ENCODE assay signal across 8 cellular contexts in genomic region chr3:41961750-41962679, GRCh38. TPM values are rescaled to one million over a fixed set of nuclear protein-coding genes. Genes with fewer than 3 reads are reported as not detected.
DNase-seq lines count a peak whose midpoint lies in the region; ATAC-seq and TF ChIP-seq lines count a peak whose summit lies in the region.

Gene ULK4, minus strand, starts transcription at chr3:41962103. Its CDS starts 7,344 bp downstream, at chr3:41954759.

- H3K27ac ChIP-seq in PC-9: peak within 1 kb of the TSS; percentile 18; the same call in 1 of the 2 replicates
- peak within 1 kb of the TSS; percentile 71 to 90 for H3K27ac ChIP-seq in esophagus (ENCODE audit: low read depth in 2 of 2, low read length in 1 of 2)

- H3K36me3 ChIP-seq in PC-9 (ENCODE audit: low read depth) (no peaks in the 10 kb centered on the region), esophagus (ENCODE audit: control insufficient read depth in 2 of 2, insufficient read depth in 2 of 2, low read length in 1 of 2) (no peaks in the 10 kb centered on the region), mucosa of stomach (ENCODE audit: control insufficient read depth, insufficient read depth, low read length) (no peaks in the 10 kb centered on the region)

- H3K36me3 Mint-ChIP-seq in activated T-cell treated with anti-CD3 and anti-CD28 coated beads, Interleukin-2, amount 50 U/mL, for 24 hours (ENCODE audit: low read depth): peaks cover 12% of the 10 kb centered on the region

- H3K27ac Mint-ChIP-seq in activated T-cell treated with anti-CD3 and anti-CD28 coated beads, Interleukin-2, amount 50 U/mL, for 24 hours: peak within 1 kb of the TSS; percentile 97

- no peaks in the 10 kb centered on the region for H4K20me1 ChIP-seq in PC-9 (ENCODE audit: insufficient read depth)

- peak; percentile 97 for ATAC-seq in GM21619 (IDR thresholded peaks at IDR 0.05; ENCODE audit: unreplicated experiment)

- no peaks in the 10 kb centered on the region for H3K27me3 Mint-ChIP-seq in activated T-cell treated with anti-CD3 and anti-CD28 coated beads, Interleukin-2, amount 50 U/mL, for 24 hours

- 0% methylated on average over 57 to 58 of the region's 58 CpGs for WGBS in esophagus, 2 donors

- H3K79me2 ChIP-seq in PC-9 (ENCODE audit: low read depth): no peaks in the 10 kb centered on the region

- peak within 1 kb of the TSS; percentile 82 for H3K4me2 ChIP-seq in PC-9

- H3K4me1 Mint-ChIP-seq in activated T-cell treated with anti-CD3 and anti-CD28 coated beads, Interleukin-2, amount 50 U/mL, for 24 hours (ENCODE audit: low read depth): peaks cover 22% of the 10 kb centered on the region

- H3K27me3 ChIP-seq in PC-9 (ENCODE audit: insufficient read depth, low read depth) (no peaks in the 10 kb centered on the region), esophagus (ENCODE audit: control insufficient read depth in 1 of 2, insufficient read depth in 2 of 2, low read length in 2 of 2) (no peaks in the 10 kb centered on the region), mucosa of stomach (ENCODE audit: control insufficient read depth, insufficient read depth, low read length) (no peaks in the 10 kb centered on the region)

- DNase-seq in DMS153 (lab: John Stamatoyannopoulos, UW) (peak; percentile 90), PC-9 (peak; percentile 97)
- DNase-seq in Jurkat, Clone E6-1 (ENCODE audit: low read depth, low spot score): peak; percentile 98
- peak; percentile 93 for DNase-seq in activated T-cell treated with anti-CD3 and anti-CD28 coated beads, Interleukin-2, amount 50 U/mL, for 24 hours
- peak; percentile 84 to 88 for DNase-seq in stimulated activated CD8-positive, alpha-beta memory T cell treated with anti-CD3 and anti-CD28 coated beads, Interleukin-7, amount 100 ng/mL, for 1 hour (ENCODE audit: low read depth in 2 of 2)

- CTCF ChIA-PET in PC-9 (lab: Charles Lee): interaction anchor here (0.7 kb wide), 1 partner anchor 51 kb away, joined by 3 read pairs; no protein-coding TSS in a partner anchor

- no peaks in the 10 kb centered on the region for H3K9me2 ChIP-seq in PC-9 (ENCODE audit: insufficient read depth)

- peak within 1 kb of the TSS; percentile 100 for H2AFZ ChIP-seq in PC-9

- POLR2A ChIA-PET in PC-9 (lab: Charles Lee; ENCODE audit: unreplicated experiment): interaction anchor here (0.6 to 0.7 kb wide), 4 partner anchors 51 to 629 kb away, joined by 3 to 15 read pairs (median 4); partner anchors contain the start of gene SS18L2

- peak within 1 kb of the TSS; percentile 57 for H3K9ac ChIP-seq in mucosa of stomach (ENCODE audit: low read length)

- H3K9me3 ChIP-seq in PC-9 (ENCODE audit: insufficient read depth, low read depth) (no peaks in the 10 kb centered on the region), esophagus (ENCODE audit: control insufficient read depth in 2 of 2, insufficient read depth in 1 of 2, low read depth in 1 of 2, low read length in 1 of 2) (no peaks in the 10 kb centered on the region), mucosa of stomach (ENCODE audit: control insufficient read depth, low read length) (no peaks in the 10 kb centered on the region)

- no peaks in the 10 kb centered on the region for H3K9me3 Mint-ChIP-seq in activated T-cell treated with anti-CD3 and anti-CD28 coated beads, Interleukin-2, amount 50 U/mL, for 24 hours

- peak within 1 kb of the TSS; percentile 87 for H3K4me3 ChIP-seq in Jurkat, Clone E6-1 (ENCODE audit: low read length)
- H3K4me3 ChIP-seq in PC-9 (peak within 1 kb of the TSS; percentile 93), esophagus (ENCODE audit: low read depth in 1 of 2, low read length in 2 of 2) (peak within 1 kb of the TSS; percentile 77 to 92), mucosa of stomach (ENCODE audit: low read length) (peak within 1 kb of the TSS; percentile 93)

- intact Hi-C loops in PC-9 (cut with micrococcal nuclease; ENCODE audit: unreplicated experiment): loop anchor here (1.0 to 2.0 kb wide), 2 partner anchors 51 to 119 kb away; no protein-coding TSS in a partner anchor

- peak within 1 kb of the TSS; percentile 99 for H3K4me3 Mint-ChIP-seq in activated T-cell treated with anti-CD3 and anti-CD28 coated beads, Interleukin-2, amount 50 U/mL, for 24 hours

- H3F3A ChIP-seq in PC-9 (ENCODE audit: insufficient read depth, low read depth): peaks cover 3% of the 10 kb centered on the region; the same call in 1 of the 2 replicates

- BruUV-seq in PC-9 (replicated peaks; lab: Mats Ljungman, UMichigan): no TSS peak

- no peak for TF ChIP-seq CTCF in PC-9 (conservative IDR thresholded peaks at IDR 0.05)

- 0 out of 2 replicates have a peak, but pooled peaks cover 14% of the 10 kb centered on the region for H3K4me1 ChIP-seq in PC-9 (replicated peaks; ENCODE audit: insufficient read depth)
- H3K4me1 ChIP-seq in esophagus (ENCODE audit: control insufficient read depth in 2 of 2, insufficient read depth in 2 of 2, low read length in 1 of 2): no peaks in the 10 kb centered on the region
- H3K4me1 ChIP-seq in mucosa of stomach (ENCODE audit: control insufficient read depth, insufficient read depth, low read length): peaks cover 9% of the 10 kb centered on the region

RNA-seq across cellular contexts. Expression of gene ULK4, which starts in this region (rescaled TPM):
- polyA plus RNA-seq in Jurkat, Clone E6-1 (2012; ENCODE audit: insufficient read depth, insufficient read length): 9.7 TPM
- total RNA-seq in PC-9 (2021): 5.9 and 8.7 TPM in 2 replicates
- polyA plus RNA-seq in esophagus: 1 to 10 TPM; 1.1 to 1.3 TPM

Comparison
In these comparisons a context has a peak if more than half of its experiments do, and no peak if none do; other contexts are left out.
1. Peak in every context shown above with its lines: DNase-seq, ATAC-seq, H3K4me3 ChIP-seq and H3K27ac ChIP-seq.